8 cellular contexts compared by ENCODE assay signal in the genomic region with DNA sequence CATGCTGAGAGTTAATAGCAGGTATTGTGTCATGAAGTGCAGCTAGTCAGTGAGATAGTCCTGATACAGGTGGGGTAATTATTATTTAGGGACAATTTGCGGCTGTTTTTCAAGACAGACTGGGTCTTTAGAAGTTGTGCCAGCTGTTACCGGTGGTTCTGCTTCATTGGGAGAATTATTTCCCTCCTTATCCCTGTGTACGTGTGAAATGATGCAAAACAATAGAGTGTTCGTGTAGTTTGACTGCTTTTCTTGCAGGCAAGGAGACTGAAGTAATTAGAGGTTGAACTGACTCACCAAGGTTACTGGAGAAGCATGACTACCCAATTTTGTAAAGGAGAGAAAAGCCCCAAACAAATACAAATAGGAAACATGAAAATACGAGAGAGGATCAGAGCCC.
DNase-seq lines count a peak whose midpoint lies in the region; ATAC-seq, FAIRE-seq and TF ChIP-seq lines count a peak whose summit lies in the region.

No MANE protein-coding gene starts in this region.

- WGBS in mesenchymal stem cell = 57% methylated on average over 4 of the region's 5 CpGs

- H2AFZ ChIP-seq in ACC112 (ENCODE audit: low read length, unreplicated experiment) = no peak overlapping the region
- H2AFZ ChIP-seq in mesenchymal stem cell (ENCODE audit: low read depth, low read length) = no peak overlapping the region

- H3K27me3 ChIP-seq in ACC112 (ENCODE audit: insufficient read depth, low read length) (no peaks in the 10 kb centered on the region), mesenchymal stem cell (ENCODE audit: control insufficient read depth in 1 of 2, insufficient read depth in 1 of 2, low read length in 2 of 2) (no peaks in the 10 kb centered on the region)

- no peak overlapping the region for H2BK5ac ChIP-seq in mesenchymal stem cell (ENCODE audit: low read depth, low read length, poor library complexity, severe bottlenecking)

- TF ChIP-seq POLR2A in GM12892 (IDR thresholded peaks at IDR 0.05; ENCODE audit: low read depth, low read length) = no peak

- H3K4me1 ChIP-seq in ACC112 (ENCODE audit: control insufficient read depth, insufficient read depth, low read length, unreplicated experiment) (peaks cover 50% of the 10 kb centered on the region), mesenchymal stem cell (ENCODE audit: control insufficient read depth, insufficient read depth, low read depth, low read length) (peaks cover 11% of the 10 kb centered on the region)

- no peak overlapping the region for H2BK120ac ChIP-seq in mesenchymal stem cell (ENCODE audit: low read depth, low read length)

- no peak overlapping the region for H4K91ac ChIP-seq in mesenchymal stem cell (ENCODE audit: low read length)

- no peaks in the 10 kb centered on the region for H3K36me3 ChIP-seq in ACC112 (ENCODE audit: insufficient read depth, low read length)
- no peaks in the 10 kb centered on the region for H3K36me3 ChIP-seq in mesenchymal stem cell (ENCODE audit: control insufficient read depth in 1 of 2, insufficient read depth in 2 of 2, low read depth in 1 of 2, low read length in 2 of 2)

- peak overlapping the region; percentile 63 for H3K4me3 ChIP-seq in ACC112 (ENCODE audit: low read depth, low read length)
- H3K4me3 ChIP-seq in mesenchymal stem cell (ENCODE audit: insufficient read depth in 1 of 2, low read depth in 1 of 2, low read length in 2 of 2) = peak overlapping the region in 1 of 2 experiments; percentile 74

- H2BK15ac ChIP-seq in mesenchymal stem cell (ENCODE audit: low read depth, poor library complexity, severe bottlenecking) = no peak overlapping the region

- no peak overlapping the region for H4K8ac ChIP-seq in mesenchymal stem cell (ENCODE audit: low read length)

- TF ChIP-seq CTCF in GM10266 (IDR thresholded peaks at IDR 0.05; ENCODE audit: control insufficient read depth, insufficient read depth, low read depth, missing control alignments) = no peak

- ATAC-seq in HG03469 (IDR thresholded peaks at IDR 0.05; ENCODE audit: unreplicated experiment) = no peak

- no peaks in the 10 kb centered on the region for H3K79me2 ChIP-seq in ACC112 (ENCODE audit: control insufficient read depth, insufficient read depth, low read length, unreplicated experiment)

- H3K27ac ChIP-seq in ACC112 (ENCODE audit: low read depth, low read length) (peak overlapping the region; percentile 98), mesenchymal stem cell (ENCODE audit: low read length, poor library complexity, severe bottlenecking) (peak overlapping the region; percentile 96)

- H3K4ac ChIP-seq in mesenchymal stem cell (ENCODE audit: low read depth in 1 of 2, low read length in 2 of 2) = no peak overlapping the region

- DNase-seq in H4 (ENCODE audit: low spot score) (peak; percentile 88), astrocyte of the hippocampus (ENCODE audit: low read depth, low spot score) (peak; percentile 87), mesenchymal stem cell (peak; percentile 81), COLO829 (ENCODE audit: low spot score) (no peak), GM12892 (ENCODE audit: insufficient read length) (no peak), GM10266 (ENCODE audit: extremely low spot score) (no peak)

- no peak overlapping the region for H3K14ac ChIP-seq in mesenchymal stem cell (ENCODE audit: low read length in 2 of 2)

- H3K9me3 ChIP-seq in mesenchymal stem cell (ENCODE audit: control insufficient read depth, low read length) = no peaks in the 10 kb centered on the region

- H3K79me1 ChIP-seq in mesenchymal stem cell (replicated peaks; ENCODE audit: low read length, poor library complexity, severe bottlenecking) = no peaks in the 10 kb centered on the region

- H3K23ac ChIP-seq in mesenchymal stem cell (ENCODE audit: low read length in 2 of 2) = no peak overlapping the region

- H3K18ac ChIP-seq in mesenchymal stem cell (ENCODE audit: low read depth in 1 of 2, low read length in 2 of 2) = peak overlapping the region; percentile 2 to 58

- H3K4me2 ChIP-seq in mesenchymal stem cell (ENCODE audit: low read length, poor library complexity, severe bottlenecking) = no peak overlapping the region

- FAIRE-seq in GM12892 (lab: Jason Lieb, UNC) = no peak

- H3K9ac ChIP-seq in mesenchymal stem cell (ENCODE audit: low read length) = peak overlapping the region; percentile 94

- H2AK5ac ChIP-seq in mesenchymal stem cell (ENCODE audit: low read length, severe bottlenecking) = no peak overlapping the region

- H2BK12ac ChIP-seq in mesenchymal stem cell (ENCODE audit: low read length in 2 of 2) = peak overlapping the region; percentile 77 to 97

Comparison
In these comparisons a context has a peak if more than half of its experiments do, and no peak if none do; other contexts are left out.
1. DNase-seq: peak in H4 (single experiment), astrocyte of the hippocampus (single experiment) and mesenchymal stem cell (single experiment); none in COLO829 (single experiment), GM12892 (single experiment) and GM10266 (single experiment).